7 cellular contexts compared by ENCODE assay signal in the genomic region with DNA sequence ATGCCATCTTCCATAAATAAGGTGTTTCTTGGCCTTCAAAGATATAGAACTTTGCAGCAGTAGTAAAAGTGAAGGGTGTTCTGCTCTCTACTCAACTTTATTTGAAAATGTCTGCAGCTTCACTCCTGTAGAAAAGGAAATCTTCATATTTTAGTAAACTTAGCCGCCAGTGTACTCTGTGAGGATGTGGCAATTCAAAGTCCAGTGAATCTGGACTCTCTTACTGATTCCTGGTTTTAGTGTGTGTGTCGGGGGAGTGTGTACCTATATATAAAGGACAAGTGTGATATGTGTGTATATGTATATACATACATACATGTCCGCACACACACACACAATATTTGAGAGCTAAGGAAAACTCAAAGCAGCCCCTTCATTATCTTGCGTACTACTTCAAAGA.
"Had no signal": no experiment of that assay in that cellular context is flagged by ENCODE, and none has a peak within 500 bp of the region (broad histone marks: within the 10 kb centered on the region; RNA-seq: fewer than 3 reads in every experiment).

No MANE protein-coding gene starts in this region.

- ATAC-seq: GM23338 had no signal

- H3K27me3 Mint-ChIP-seq: IgD-negative memory B cell had no signal

- H3K4me3 Mint-ChIP-seq: GM23338, H9, IgD-negative memory B cell had no signal

- H3K4me1 Mint-ChIP-seq: IgD-negative memory B cell had no signal

- DNase-seq: H9, HCEC 1CT had no signal

- H3K4me3 ChIP-seq: GM23338 had no signal

- H3K4me2 ChIP-seq: GM23338 had no signal

- FAIRE-seq: H1, H54, HTR-8/SVneo had no signal

- H3K27ac Mint-ChIP-seq: GM23338, H9, IgD-negative memory B cell had no signal

- H3K9me3 Mint-ChIP-seq: GM23338, H9, IgD-negative memory B cell had no signal
